10 cellular contexts compared by ENCODE assay signal in the genomic region with DNA sequence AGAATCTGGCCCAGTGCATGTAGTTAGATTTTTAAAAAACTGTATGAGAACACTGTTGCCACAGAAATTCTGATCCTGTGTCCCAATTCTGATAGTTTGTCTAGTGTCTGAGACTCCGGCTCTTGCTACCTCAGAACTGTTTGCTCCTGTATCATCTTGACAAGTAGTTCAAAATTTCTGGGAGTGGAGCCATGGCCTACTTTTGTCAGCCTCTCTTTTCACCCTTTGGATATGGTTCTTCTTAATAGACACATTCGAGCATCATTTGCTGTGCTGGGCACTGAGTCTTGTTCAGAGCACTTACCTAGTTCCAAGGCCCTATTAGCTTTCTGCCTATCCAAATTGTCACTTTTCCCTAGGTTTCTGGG. TPM values are rescaled to one million over a fixed set of nuclear protein-coding genes. Genes with fewer than 3 reads are reported as not detected.
DNase-seq lines count a peak whose midpoint lies in the region; ATAC-seq and TF ChIP-seq lines count a peak whose summit lies in the region.
"Had no signal": no experiment of that assay in that cellular context is flagged by ENCODE, and none has a peak within 500 bp of the region (broad histone marks: within the 10 kb centered on the region; RNA-seq: fewer than 3 reads in every experiment).

No MANE protein-coding gene starts in this region.

- no peak for DNase-seq in central memory CD8-positive, alpha-beta T cell (ENCODE audit: low spot score in 2 of 2)
- DNase-seq in natural killer cell (no peak), NCI-H1105 (lab: John Stamatoyannopoulos, UW) (no peak), NCI-H1417 (lab: John Stamatoyannopoulos, UW) (no peak), GM03348 (ENCODE audit: low spot score) (no peak)
- DNase-seq: NCI-H1048, SHP77 had no signal

- no peaks in the 10 kb centered on the region for H3K9me3 Mint-ChIP-seq in central memory CD8-positive, alpha-beta T cell
- peaks cover 0 to 4% of the 10 kb centered on the region in 2 donors for H3K9me3 Mint-ChIP-seq in natural killer cell

- H3K4me2 ChIP-seq in BLaER1: peak overlapping the region; percentile 64

- peaks cover 8% of the 10 kb centered on the region for H4K20me1 ChIP-seq in BLaER1

- peaks cover 2% of the 10 kb centered on the region for H3K36me3 Mint-ChIP-seq in central memory CD8-positive, alpha-beta T cell (ENCODE audit: insufficient read depth)
- peaks cover 32% of the 10 kb centered on the region for H3K36me3 Mint-ChIP-seq in natural killer cell

- ATAC-seq in HG03175 (IDR thresholded peaks at IDR 0.05; ENCODE audit: unreplicated experiment): peak; percentile 11
- ATAC-seq in central memory CD8-positive, alpha-beta T cell (replicated peaks; ENCODE audit: extremely low read depth, poor library complexity, severe bottlenecking): no peak
- ATAC-seq in natural killer cell: peak in 1 of 3 donors; percentile 28
- no peak for ATAC-seq in HG03378 (IDR thresholded peaks at IDR 0.05; ENCODE audit: unreplicated experiment)

- H3K27me3 ChIP-seq in BLaER1: no peaks in the 10 kb centered on the region

- TF ChIP-seq CTCF in natural killer cell (IDR thresholded peaks at IDR 0.05): no peak

- no peak overlapping the region for H3K9ac ChIP-seq in BLaER1

- peaks cover 21% of the 10 kb centered on the region for H3K9me3 ChIP-seq in BLaER1

- H3K4me3 Mint-ChIP-seq in central memory CD8-positive, alpha-beta T cell: peak overlapping the region; percentile 54
- peak overlapping the region; percentile 80 for H3K4me3 Mint-ChIP-seq in natural killer cell

- peaks cover 36% of the 10 kb centered on the region for H3K4me1 ChIP-seq in BLaER1

- H3K27ac ChIP-seq in BLaER1: no peak overlapping the region

- peaks cover 57% of the 10 kb centered on the region for H3K4me1 Mint-ChIP-seq in central memory CD8-positive, alpha-beta T cell
- H3K4me1 Mint-ChIP-seq in natural killer cell: peaks cover 78 to 81% of the 10 kb centered on the region in 2 donors

- no peaks in the 10 kb centered on the region for H3K36me3 ChIP-seq in BLaER1

- H3K27ac Mint-ChIP-seq in central memory CD8-positive, alpha-beta T cell (ENCODE audit: low read depth): peak overlapping the region; percentile 75
- peak overlapping the region; percentile 89 for H3K27ac Mint-ChIP-seq in natural killer cell

- no peaks in the 10 kb centered on the region for H3K27me3 Mint-ChIP-seq in central memory CD8-positive, alpha-beta T cell
- no peaks in the 10 kb centered on the region for H3K27me3 Mint-ChIP-seq in natural killer cell (ENCODE audit: low read depth in 2 of 2)

- intact Hi-C loops in natural killer cell (cut with micrococcal nuclease): loop anchor here (1.0 kb wide), 1 partner anchor 47 kb away; a partner anchor contains a TSS

- no peak overlapping the region for H3K4me3 ChIP-seq in BLaER1

RNA-seq across cellular contexts. Expression of a gene that starts 46.9 kb away (rescaled TPM):
- 10 to 100 TPM; 19.8 to 79.3 (median 28.0) TPM for total RNA-seq in natural killer cell
